19 cellular contexts compared by ENCODE assay signal in the genomic region with DNA sequence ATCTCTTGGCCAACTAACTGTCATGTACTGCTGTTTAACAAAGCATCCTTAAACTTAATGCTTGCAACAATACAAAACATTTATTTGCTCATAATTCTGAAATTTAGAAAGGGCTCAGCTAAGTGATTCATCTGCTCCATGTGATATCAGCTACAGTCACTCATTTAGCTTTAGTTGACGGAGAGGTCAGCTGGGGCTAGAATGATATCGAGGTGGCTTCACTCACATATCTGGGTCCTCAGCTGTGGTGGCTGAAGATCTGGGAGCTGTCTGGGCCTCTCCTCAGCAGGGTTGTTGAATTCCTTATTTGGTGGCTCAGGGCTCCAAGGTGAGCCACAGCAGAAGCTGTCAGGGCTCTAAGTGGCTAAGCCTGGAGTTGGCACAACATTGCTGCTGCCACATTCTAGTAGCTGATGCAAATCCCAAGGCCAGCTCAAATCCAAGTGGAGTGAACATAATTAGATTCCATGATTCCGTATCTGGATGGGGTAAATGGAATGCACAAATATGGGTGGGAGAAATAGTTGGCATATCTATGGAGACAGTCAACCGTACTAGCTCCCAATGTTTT.
"Had no signal": no experiment of that assay in that cellular context is flagged by ENCODE, and none has a peak within 500 bp of the region (broad histone marks: within the 10 kb centered on the region; RNA-seq: fewer than 3 reads in every experiment).

No MANE protein-coding gene starts in this region.

- H3K27ac ChIP-seq: coronary artery, heart left ventricle, right atrium auricular region, testis had no signal

- ATAC-seq: activated naive CD8-positive, alpha-beta T cell treated with anti-CD3 and anti-CD28 coated beads, Interleukin-2, amount 50 U/mL, for 24 hours; heart left ventricle; stimulated activated memory B cell treated with anti-CD40 and anti-IgM and Interleukin-4, amounts not matched to agents 10 μg/mL and 1 μg/mL and 100 μg/mL, for 72 hours had no signal

- H3K27me3 Mint-ChIP-seq: activated naive CD4-positive, alpha-beta T cell treated with anti-CD3 and anti-CD28 coated beads, Interleukin-2, amount 10 ng/mL, durations not matched to agents 7 days and 5 days had no signal

- H3K9me3 ChIP-seq: testis had no signal

- H3K27me3 ChIP-seq: heart left ventricle, right atrium auricular region, testis had no signal

- H3K36me3 ChIP-seq: heart left ventricle, right atrium auricular region had no signal

- H3K36me3 Mint-ChIP-seq: activated naive CD4-positive, alpha-beta T cell treated with anti-CD3 and anti-CD28 coated beads, Interleukin-2, amount 10 ng/mL, durations not matched to agents 7 days and 5 days; stimulated activated memory B cell treated with anti-CD40 and anti-IgM and Interleukin-4, amounts not matched to agents 10 μg/mL and 1 μg/mL and 100 μg/mL, for 72 hours had no signal

- DNase-seq: activated CD4-positive, CD25-positive, alpha-beta regulatory T cell treated with anti-CD3 and anti-CD28 coated beads, Interleukin-2, amount 50 U/mL, for 72 hours; activated CD8-positive, alpha-beta memory T cell treated with anti-CD3 and anti-CD28 coated beads for 24 hours; activated CD8-positive, alpha-beta memory T cell treated with anti-CD3 and anti-CD28 coated beads, Interleukin-2, amount 50 U/mL, for 48 hours; activated effector memory CD4-positive, alpha-beta T cell treated with Interleukin-2 at 50 U/mL for 16 hours; activated naive CD4-positive, alpha-beta T cell treated with anti-CD3 and anti-CD28 coated beads, Interleukin-2, amount 10 ng/mL, durations not matched to agents 7 days and 5 days; activated naive CD8-positive, alpha-beta T cell treated with anti-CD3 and anti-CD28 coated beads, Interleukin-2, amount 50 U/mL, for 24 hours; activated T-cell treated with anti-CD3 and anti-CD28 coated beads, Interleukin-2, amount 50 U/mL, for 48 hours; anterior cingulate cortex; erythroblast; heart left ventricle; mesendoderm; occipital lobe; stimulated activated CD4-positive, alpha-beta T cell treated with anti-CD3 and anti-CD28 coated beads, Interleukin-4, amount 100 ng/mL, for 4 hours; T1000; testis had no signal

- H3K9me3 Mint-ChIP-seq: activated naive CD4-positive, alpha-beta T cell treated with anti-CD3 and anti-CD28 coated beads, Interleukin-2, amount 10 ng/mL, durations not matched to agents 7 days and 5 days; central memory CD8-positive, alpha-beta T cell had no signal

- H3K4me3 Mint-ChIP-seq: activated naive CD4-positive, alpha-beta T cell treated with anti-CD3 and anti-CD28 coated beads, Interleukin-2, amount 10 ng/mL, durations not matched to agents 7 days and 5 days; activated naive CD8-positive, alpha-beta T cell treated with anti-CD3 and anti-CD28 coated beads, Interleukin-2, amount 50 U/mL, for 24 hours; central memory CD8-positive, alpha-beta T cell; stimulated activated memory B cell treated with anti-CD40 and anti-IgM and Interleukin-4, amounts not matched to agents 10 μg/mL and 1 μg/mL and 100 μg/mL, for 72 hours had no signal

- H3K4me3 ChIP-seq: coronary artery, heart left ventricle, right atrium auricular region, testis had no signal

- H3K4me1 Mint-ChIP-seq: activated naive CD4-positive, alpha-beta T cell treated with anti-CD3 and anti-CD28 coated beads, Interleukin-2, amount 10 ng/mL, durations not matched to agents 7 days and 5 days; activated naive CD8-positive, alpha-beta T cell treated with anti-CD3 and anti-CD28 coated beads, Interleukin-2, amount 50 U/mL, for 24 hours; central memory CD8-positive, alpha-beta T cell; stimulated activated memory B cell treated with anti-CD40 and anti-IgM and Interleukin-4, amounts not matched to agents 10 μg/mL and 1 μg/mL and 100 μg/mL, for 72 hours had no signal

- H3K4me1 ChIP-seq: right atrium auricular region, testis had no signal

- H3K27ac Mint-ChIP-seq: activated naive CD4-positive, alpha-beta T cell treated with anti-CD3 and anti-CD28 coated beads, Interleukin-2, amount 10 ng/mL, durations not matched to agents 7 days and 5 days; activated naive CD8-positive, alpha-beta T cell treated with anti-CD3 and anti-CD28 coated beads, Interleukin-2, amount 50 U/mL, for 24 hours; stimulated activated memory B cell treated with anti-CD40 and anti-IgM and Interleukin-4, amounts not matched to agents 10 μg/mL and 1 μg/mL and 100 μg/mL, for 72 hours had no signal
